ENCODE assay signal across 2 cellular contexts in the genomic region with DNA sequence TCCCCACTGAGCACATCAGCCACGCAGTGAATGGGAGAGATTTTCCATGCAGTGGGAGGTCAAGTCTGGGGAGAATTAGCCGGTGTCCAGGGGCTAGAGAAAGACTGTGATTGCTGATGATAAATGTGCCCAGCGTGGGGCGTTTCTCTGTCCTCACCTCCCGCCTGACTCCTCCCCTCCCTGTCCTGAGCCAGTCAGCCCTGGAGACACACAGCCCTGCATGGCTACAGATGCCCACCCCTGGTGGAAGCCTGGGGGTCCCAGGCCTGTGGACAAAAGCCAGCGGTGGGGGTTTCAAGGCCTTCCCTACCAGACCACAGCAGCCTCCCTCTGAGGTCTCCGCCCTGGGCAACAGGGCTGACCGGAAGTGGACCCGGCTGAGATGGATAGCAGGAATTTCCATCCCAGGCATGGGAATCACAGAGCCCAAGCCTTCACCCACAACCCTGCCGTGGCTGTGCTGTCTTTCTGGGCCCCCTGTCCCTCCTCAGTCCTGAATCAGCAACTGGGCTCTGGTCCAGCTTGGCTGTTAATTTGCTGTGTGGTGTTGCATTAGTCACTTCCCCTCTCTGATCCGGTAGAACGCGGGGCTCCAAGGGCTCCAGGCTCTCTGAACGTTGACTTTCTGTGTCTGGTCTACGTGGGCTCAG.
TF ChIP-seq lines count a peak whose summit lies in the region.

No MANE protein-coding gene starts in this region.

TF ChIP-seq in GM23338, 12 proteins besides CTCF, POLR2A, EP300 and RAD21:
- TF ChIP-seq ZNF331 (CRISPR knock-in tag; IDR thresholded peaks at IDR 0.05; ENCODE audit: low read depth) (no peak), POLR2AphosphoS5 (IDR thresholded peaks at IDR 0.05; ENCODE audit: low read depth) (no peak)

TF ChIP-seq in endothelial cell of umbilical vein, 7 proteins besides CTCF, POLR2A, EP300 and RAD21:
- TF ChIP-seq GATA2 (IDR thresholded peaks at IDR 0.05; ENCODE audit: insufficient read depth, insufficient read length, low read depth, low read length) (no peak), MYC (IDR thresholded peaks at IDR 0.05; ENCODE audit: low read depth, low read length) (no peak), FOS (IDR thresholded peaks at IDR 0.05; ENCODE audit: borderline replicate concordance, insufficient read depth, low read length) (peak; percentile 81), JUN (IDR thresholded peaks at IDR 0.05; ENCODE audit: borderline replicate concordance, insufficient read depth, insufficient read length, low read depth) (peak; percentile 47), POLR2AphosphoS5 (IDR thresholded peaks at IDR 0.05; ENCODE audit: insufficient read depth, low read depth, low read length) (peak; percentile 60), EZH2 (IDR thresholded peaks at IDR 0.05; ENCODE audit: borderline replicate concordance, low read depth, low read length, severe bottlenecking) (no peak)
- TF ChIP-seq, protein P1, sequence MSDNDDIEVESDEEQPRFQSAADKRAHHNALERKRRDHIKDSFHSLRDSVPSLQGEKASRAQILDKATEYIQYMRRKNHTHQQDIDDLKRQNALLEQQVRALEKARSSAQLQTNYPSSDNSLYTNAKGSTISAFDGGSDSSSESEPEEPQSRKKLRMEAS (IDR thresholded peaks at IDR 0.05; ENCODE audit: insufficient read depth, insufficient read length): no peak
